Comparison of ENCODE assay signal across 17 cellular contexts in genomic region chr12:80041691-80042090, GRCh38. TPM values are rescaled to one million over a fixed set of nuclear protein-coding genes. Genes with fewer than 3 reads are reported as not detected.
DNase-seq lines count a peak whose midpoint lies in the region; TF ChIP-seq lines count a peak whose summit lies in the region.
"Had no signal": no experiment of that assay in that cellular context is flagged by ENCODE, and none has a peak within 500 bp of the region (broad histone marks: within the 10 kb centered on the region; RNA-seq: fewer than 3 reads in every experiment).

No MANE protein-coding gene starts in this region.

- no peaks in the 10 kb centered on the region for H3K36me3 Mint-ChIP-seq in type B pancreatic cell
- H3K36me3 Mint-ChIP-seq: mesothelial cell of epicardium; stimulated activated naive B cell treated with anti-CD40 and anti-IgM and Interleukin-4, amounts not matched to agents 10 μg/mL and 1 μg/mL and 100 μg/mL, for 72 hours had no signal

- H3K4ac ChIP-seq in mesenchymal stem cell (ENCODE audit: low read depth in 1 of 2, low read length in 2 of 2): no peak overlapping the region

- no peaks in the 10 kb centered on the region for H3K4me1 Mint-ChIP-seq in type B pancreatic cell (ENCODE audit: unreplicated experiment)

- H3K9ac ChIP-seq in mesenchymal stem cell (ENCODE audit: low read length) (peak overlapping the region; percentile 74), MM.1S (ENCODE audit: low read length) (no peak overlapping the region)

- peaks cover 5% of the 10 kb centered on the region for H3K9me3 Mint-ChIP-seq in type B pancreatic cell
- H3K9me3 Mint-ChIP-seq: stimulated activated naive B cell treated with anti-CD40 and anti-IgM and Interleukin-4, amounts not matched to agents 10 μg/mL and 1 μg/mL and 100 μg/mL, for 72 hours; T-helper 1 cell treated with Interleukin-12 subunit alpha and Interleukin-12 subunit beta and Interleukin-4 antibody, amounts not matched to agents 30 μg/mL and 1 μg/mL, for 36 hours had no signal

- H3K36me3 ChIP-seq in BJ (ENCODE audit: control insufficient read depth, insufficient read depth, low read length): no peaks in the 10 kb centered on the region
- H3K36me3 ChIP-seq in mesenchymal stem cell (ENCODE audit: control insufficient read depth in 1 of 2, insufficient read depth in 2 of 2, low read depth in 1 of 2, low read length in 2 of 2): no peaks in the 10 kb centered on the region
- no peaks in the 10 kb centered on the region for H3K36me3 ChIP-seq in MM.1S (replicated peaks; ENCODE audit: insufficient read depth, low read length)
- H3K36me3 ChIP-seq: brain microvascular endothelial cell had no signal

- no peak overlapping the region for H3K18ac ChIP-seq in mesenchymal stem cell (ENCODE audit: low read depth in 1 of 2, low read length in 2 of 2)

- H4K91ac ChIP-seq in mesenchymal stem cell (ENCODE audit: low read length): no peak overlapping the region

- CTCF ChIA-PET in BJ (lab: Yijun Ruan, JAX): no interaction called here

- H3K79me1 ChIP-seq in mesenchymal stem cell (replicated peaks; ENCODE audit: low read length, poor library complexity, severe bottlenecking): no peaks in the 10 kb centered on the region

- no peak overlapping the region for H2BK120ac ChIP-seq in mesenchymal stem cell (ENCODE audit: low read depth, low read length)

- no peaks in the 10 kb centered on the region for H3K9me3 ChIP-seq in mesenchymal stem cell (ENCODE audit: control insufficient read depth, low read length)
- H3K9me3 ChIP-seq in MM.1S (replicated peaks; ENCODE audit: insufficient read depth, low read length): no peaks in the 10 kb centered on the region
- H3K9me3 ChIP-seq: psoas muscle had no signal

- H3K4me2 ChIP-seq in mesenchymal stem cell (ENCODE audit: low read length, poor library complexity, severe bottlenecking) (peak overlapping the region; percentile 43), MM.1S (ENCODE audit: low read depth, low read length) (no peak overlapping the region)

- H3K23ac ChIP-seq in mesenchymal stem cell (ENCODE audit: low read length in 2 of 2): no peak overlapping the region

- no peak overlapping the region for H3K4me3 Mint-ChIP-seq in type B pancreatic cell
- H3K4me3 Mint-ChIP-seq: mesothelial cell of epicardium; stimulated activated naive B cell treated with anti-CD40 and anti-IgM and Interleukin-4, amounts not matched to agents 10 μg/mL and 1 μg/mL and 100 μg/mL, for 72 hours; T-helper 1 cell treated with Interleukin-12 subunit alpha and Interleukin-12 subunit beta and Interleukin-4 antibody, amounts not matched to agents 30 μg/mL and 1 μg/mL, for 36 hours had no signal

- DNase-seq in BJ (ENCODE audit: low read depth) (peak; percentile 17), NCI-H69 (lab: John Stamatoyannopoulos, UW) (peak; percentile 14), coronary artery (ENCODE audit: low spot score) (no peak), mesenchymal stem cell (peak; percentile 68), NK-92 (lab: John Stamatoyannopoulos, UW; ENCODE audit: unreplicated experiment) (no peak), type B pancreatic cell (ENCODE audit: extremely low spot score, unreplicated experiment) (no peak), DMS53 (lab: John Stamatoyannopoulos, UW) (no peak), MM.1S (no peak)
- DNase-seq: activated CD4-positive, alpha-beta T cell treated with anti-CD3 and anti-CD28 coated beads for 48 hours; brain microvascular endothelial cell; DMS79; NCI-H1048; psoas muscle; stimulated activated CD4-positive, alpha-beta T cell treated with anti-CD3 and anti-CD28 coated beads, Interleukin-4, amount 100 ng/mL, for 4 hours; stimulated activated naive B cell treated with anti-CD40 and anti-IgM and Interleukin-4, amounts not matched to agents 10 μg/mL and 1 μg/mL and 100 μg/mL, for 72 hours had no signal

- TF ChIP-seq CTCF in BJ (IDR thresholded peaks at IDR 0.05; ENCODE audit: insufficient read depth, low read depth, low read length) (no peak), coronary artery (IDR thresholded peaks at IDR 0.05) (no peak), type B pancreatic cell (conservative IDR thresholded peaks at IDR 0.05) (no peak), MM.1S (IDR thresholded peaks at IDR 0.05; ENCODE audit: low read length) (no peak)

- no peak overlapping the region for H3K4me3 ChIP-seq in BJ (ENCODE audit: low read depth, low read length)
- H3K4me3 ChIP-seq in coronary artery: no peak overlapping the region
- H3K4me3 ChIP-seq in mesenchymal stem cell (ENCODE audit: insufficient read depth in 1 of 2, low read depth in 1 of 2, low read length in 2 of 2): peak overlapping the region in 1 of 2 experiments; percentile 53
- H3K4me3 ChIP-seq in MM.1S (ENCODE audit: low read length): no peak overlapping the region
- H3K4me3 ChIP-seq: psoas muscle had no signal

- no peak overlapping the region for H3K14ac ChIP-seq in mesenchymal stem cell (ENCODE audit: low read length in 2 of 2)

- no peak overlapping the region for H4K8ac ChIP-seq in mesenchymal stem cell (ENCODE audit: low read length)

- H4K20me1 ChIP-seq in MM.1S (ENCODE audit: insufficient read depth, low read length): no peaks in the 10 kb centered on the region

- no peak overlapping the region for H2BK12ac ChIP-seq in mesenchymal stem cell (ENCODE audit: low read length in 2 of 2)

- no peaks in the 10 kb centered on the region for H3F3A ChIP-seq in MM.1S (ENCODE audit: insufficient read depth, low read length)

- H2BK15ac ChIP-seq in mesenchymal stem cell (ENCODE audit: low read depth, poor library complexity, severe bottlenecking): no peak overlapping the region

- no peaks in the 10 kb centered on the region for H3K9me2 ChIP-seq in MM.1S (replicated peaks; ENCODE audit: insufficient read depth, low read length)

- no peak overlapping the region for H2BK5ac ChIP-seq in mesenchymal stem cell (ENCODE audit: low read depth, low read length, poor library complexity, severe bottlenecking)

- POLR2A ChIA-PET in BJ (lab: Charles Lee): no interaction called here

- no peak overlapping the region for H2AK5ac ChIP-seq in mesenchymal stem cell (ENCODE audit: low read length, severe bottlenecking)

- H2AFZ ChIP-seq in mesenchymal stem cell (ENCODE audit: low read depth, low read length) (no peak overlapping the region), MM.1S (ENCODE audit: low read length) (no peak overlapping the region)

- WGBS in mesenchymal stem cell: 12% methylated on average over 4 of the region's 4 CpGs

- no peaks in the 10 kb centered on the region for H3K27me3 ChIP-seq in BJ (ENCODE audit: control insufficient read depth, insufficient read depth, low read length)
- no peaks in the 10 kb centered on the region for H3K27me3 ChIP-seq in mesenchymal stem cell (ENCODE audit: control insufficient read depth in 1 of 2, insufficient read depth in 1 of 2, low read length in 2 of 2)
- H3K27me3 ChIP-seq in MM.1S (replicated peaks; ENCODE audit: insufficient read depth, low read length): no peaks in the 10 kb centered on the region
- H3K27me3 ChIP-seq: brain microvascular endothelial cell had no signal

- H3K4me1 ChIP-seq in mesenchymal stem cell (ENCODE audit: control insufficient read depth, insufficient read depth, low read depth, low read length) (no peaks in the 10 kb centered on the region), MM.1S (ENCODE audit: low read length) (no peaks in the 10 kb centered on the region)
- H3K4me1 ChIP-seq: psoas muscle had no signal

- peak overlapping the region; percentile 12 to 78 for H3K27ac ChIP-seq in coronary artery
- peak overlapping the region; percentile 26 for H3K27ac ChIP-seq in mesenchymal stem cell (ENCODE audit: low read length, poor library complexity, severe bottlenecking)
- no peak overlapping the region for H3K27ac ChIP-seq in MM.1S (ENCODE audit: low read length)
- H3K27ac ChIP-seq: brain microvascular endothelial cell, psoas muscle had no signal

- no peaks in the 10 kb centered on the region for H3K79me2 ChIP-seq in MM.1S (ENCODE audit: low read length)

- no peaks in the 10 kb centered on the region for H3K27me3 Mint-ChIP-seq in type B pancreatic cell

- no peak overlapping the region for H3K27ac Mint-ChIP-seq in type B pancreatic cell
- H3K27ac Mint-ChIP-seq: mesothelial cell of epicardium; stimulated activated naive B cell treated with anti-CD40 and anti-IgM and Interleukin-4, amounts not matched to agents 10 μg/mL and 1 μg/mL and 100 μg/mL, for 72 hours; T-helper 1 cell treated with Interleukin-12 subunit alpha and Interleukin-12 subunit beta and Interleukin-4 antibody, amounts not matched to agents 30 μg/mL and 1 μg/mL, for 36 hours had no signal

RNA-seq across cellular contexts. Expression of gene OTOGL, which starts 57.6 kb away (rescaled TPM):
- 0.10 TPM in 2 replicates for polyA plus RNA-seq in BJ (2011; rRNA removed)
- polyA minus RNA-seq in BJ (2011; rRNA and poly(A)+ RNA removed): 0.09 TPM in 1 of 2 replicates, not detected in the other
- 0.15 TPM for polyA plus RNA-seq in mesenchymal stem cell (2013, experiment 1 of 2)
- 0.12 TPM for polyA plus RNA-seq in mesenchymal stem cell (2013, experiment 2 of 2)
- 0.27 and 0.83 TPM in 2 replicates for total RNA-seq in type B pancreatic cell (ENCODE audit: low replicate concordance)

Comparison
In these comparisons a context has a peak if more than half of its experiments do, and no peak if none do; other contexts are left out.
1. DNase-seq: peak in BJ (single experiment), NCI-H69 (single experiment) and mesenchymal stem cell (single experiment); none in coronary artery (single experiment), NK-92 (single experiment), type B pancreatic cell (single experiment), DMS53 (single experiment) and MM.1S (single experiment).